In the genomic region with DNA sequence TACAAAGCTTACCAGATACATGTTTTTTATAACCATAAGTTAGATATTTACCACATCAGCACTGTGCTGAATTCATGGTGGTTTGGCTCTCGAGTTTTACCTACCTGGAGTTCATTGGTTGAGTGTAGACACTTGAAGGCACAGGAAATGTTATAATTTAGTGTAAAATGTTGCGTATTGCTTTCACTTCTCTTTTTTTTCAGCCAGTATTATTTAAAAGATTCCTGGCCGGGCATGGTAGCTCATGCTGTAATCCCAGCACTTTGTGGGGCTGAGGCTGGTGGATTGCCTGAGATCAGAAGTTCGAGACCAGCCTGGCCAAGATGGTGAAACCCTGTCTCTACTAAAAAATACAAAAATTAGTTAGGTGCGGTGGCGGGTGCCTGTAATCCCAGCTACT, we compare ENCODE assay signal across 13 cellular contexts. TPM values are rescaled to one million over a fixed set of nuclear protein-coding genes. Genes with fewer than 3 reads are reported as not detected.
DNase-seq lines count a peak whose midpoint lies in the region; ATAC-seq and TF ChIP-seq lines count a peak whose summit lies in the region.
"Had no signal": no experiment of that assay in that cellular context is flagged by ENCODE, and none has a peak within 500 bp of the region (broad histone marks: within the 10 kb centered on the region; RNA-seq: fewer than 3 reads in every experiment).

No MANE protein-coding gene starts in this region.

- no peak overlapping the region for H3K4me3 ChIP-seq in GM12864 (ENCODE audit: low read depth, low read length)

- ATAC-seq in GM21737 (IDR thresholded peaks at IDR 0.05; ENCODE audit: unreplicated experiment) (peak; percentile 78), naive B cell (ENCODE audit: low read depth in 2 of 2) (peak; percentile 97), GM21390 (IDR thresholded peaks at IDR 0.05; ENCODE audit: unreplicated experiment) (no peak)

- peak overlapping the region in 5 of 6 donors; percentile 4 to 84 (median 64) for H3K27ac Mint-ChIP-seq in naive B cell
- H3K27ac Mint-ChIP-seq: activated naive CD4-positive, alpha-beta T cell treated with anti-CD3 and anti-CD28 coated beads for 36 hours had no signal

- TF ChIP-seq CTCF in GM12864 (IDR thresholded peaks at IDR 0.05; ENCODE audit: low read depth, low read length, missing control alignments), result no peak

- H3K4me3 Mint-ChIP-seq in naive B cell, result peak overlapping the region in 5 of 8 donors; percentile 15 to 69 (median 61)
- H3K4me3 Mint-ChIP-seq: activated naive CD4-positive, alpha-beta T cell treated with anti-CD3 and anti-CD28 coated beads for 36 hours had no signal

- H3K27me3 Mint-ChIP-seq in naive B cell, result no peaks in the 10 kb centered on the region

- peak; percentile 22 for DNase-seq in GM12864 (ENCODE audit: low read depth)
- peak; percentile 84 to 96 for DNase-seq in NOMO-1 (lab: John Stamatoyannopoulos, UW; ENCODE audit: unreplicated experiment in 2 of 2)
- peak; percentile 64 for DNase-seq in naive B cell
- no peak for DNase-seq in AG20443 (ENCODE audit: low spot score)
- DNase-seq in NCI-H345 (lab: John Stamatoyannopoulos, UW), result no peak
- no peak for DNase-seq in NCI-H1694 (lab: John Stamatoyannopoulos, UW)
- DNase-seq: activated naive CD4-positive, alpha-beta T cell treated with anti-CD3 and anti-CD28 coated beads for 36 hours; Calu3; mesendoderm; NCI-H1105; NCI-H526 had no signal

- H3K4me1 Mint-ChIP-seq in naive B cell, result peaks cover 17 to 19% (median 18%) of the 10 kb centered on the region in 3 donors

- H3K9me3 Mint-ChIP-seq in naive B cell, result no peaks in the 10 kb centered on the region
- H3K9me3 Mint-ChIP-seq: activated naive CD4-positive, alpha-beta T cell treated with anti-CD3 and anti-CD28 coated beads for 36 hours had no signal

- peaks cover 6 to 16% of the 10 kb centered on the region in 2 donors for H3K36me3 Mint-ChIP-seq in naive B cell

RNA-seq across cellular contexts. Expression of gene GRK2, which starts 53.0 kb away (rescaled TPM):
- 10 to 100 TPM; 17.9 to 63.4 (median 31.7) TPM for polyA plus RNA-seq in naive B cell (ENCODE audit: low read depth in 6 of 6)

Comparison
In these comparisons a context has a peak if more than half of its experiments do, and no peak if none do; other contexts are left out.
1. DNase-seq: peak in GM12864 (single experiment), NOMO-1 (2 of 2) and naive B cell (single experiment); none in AG20443 (single experiment), NCI-H345 (single experiment) and NCI-H1694 (single experiment).